In the genomic region with DNA sequence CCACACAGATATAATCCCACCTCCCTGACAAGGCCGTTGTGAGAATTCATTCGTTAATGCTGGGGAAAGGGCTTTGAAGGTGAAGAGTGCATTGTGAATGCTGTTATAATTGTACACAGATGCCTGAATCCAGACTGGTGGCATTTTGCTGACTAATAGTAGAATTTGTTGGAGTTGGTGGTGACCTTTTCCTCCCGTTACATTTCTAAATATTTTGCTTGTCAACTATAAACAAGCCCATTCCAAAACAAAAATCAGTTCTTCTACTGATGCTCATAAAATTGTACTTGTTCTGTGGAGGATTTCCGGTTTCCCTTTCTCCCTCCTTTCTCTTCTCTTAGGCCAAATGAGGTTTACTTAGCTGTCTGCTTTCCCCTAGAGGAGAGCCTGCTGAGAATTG, we compare ENCODE assay signal across 32 cellular contexts.
DNase-seq lines count a peak whose midpoint lies in the region; ATAC-seq and TF ChIP-seq lines count a peak whose summit lies in the region.
"Had no signal": no experiment of that assay in that cellular context is flagged by ENCODE, and none has a peak within 500 bp of the region (broad histone marks: within the 10 kb centered on the region; RNA-seq: fewer than 3 reads in every experiment).

No MANE protein-coding gene starts in this region.

- peaks cover 31% of the 10 kb centered on the region for H3F3A ChIP-seq in GM23248 (ENCODE audit: insufficient read depth)

- peak overlapping the region; percentile 72 for H3K27ac ChIP-seq in GM23248
- peak overlapping the region; percentile 72 for H3K27ac ChIP-seq in SJSA1
- H3K27ac ChIP-seq in mucosa of rectum (ENCODE audit: low read depth in 2 of 2, low read length in 2 of 2), result peak overlapping the region; percentile 6 to 21
- H3K27ac ChIP-seq: coronary artery, epithelial cell of prostate, gastrocnemius medialis, prostate gland, sigmoid colon had no signal

- no peak overlapping the region for H3K4me3 Mint-ChIP-seq in activated CD4-positive, alpha-beta memory T cell treated with anti-CD3 and anti-CD28 coated beads, Interleukin-2, amount 10 ng/mL, durations not matched to agents 7 days and 5 days
- no peak overlapping the region for H3K4me3 Mint-ChIP-seq in activated T-cell treated with anti-CD3 and anti-CD28 coated beads, Interleukin-2, amount 50 U/mL, for 4 hours
- H3K4me3 Mint-ChIP-seq: activated CD8-positive, alpha-beta memory T cell treated with anti-CD3 and anti-CD28 coated beads, Interleukin-2, amount 10 ng/mL, durations not matched to agents 7 days and 5 days; activated naive CD8-positive, alpha-beta T cell treated with anti-CD3 and anti-CD28 coated beads, Interleukin-2, amount 50 U/mL, for 24 hours; T-helper 17 cell had no signal

- H3K9me2 ChIP-seq in GM23248 (ENCODE audit: insufficient read depth), result no peaks in the 10 kb centered on the region

- peaks cover 36% of the 10 kb centered on the region for H3K4me1 Mint-ChIP-seq in activated CD4-positive, alpha-beta memory T cell treated with anti-CD3 and anti-CD28 coated beads, Interleukin-2, amount 10 ng/mL, durations not matched to agents 7 days and 5 days
- peaks cover 27% of the 10 kb centered on the region for H3K4me1 Mint-ChIP-seq in activated T-cell treated with anti-CD3 and anti-CD28 coated beads, Interleukin-2, amount 50 U/mL, for 4 hours (ENCODE audit: low read depth)

- peaks cover 17% of the 10 kb centered on the region for H3K36me3 Mint-ChIP-seq in activated CD4-positive, alpha-beta memory T cell treated with anti-CD3 and anti-CD28 coated beads, Interleukin-2, amount 10 ng/mL, durations not matched to agents 7 days and 5 days (ENCODE audit: low read depth)
- H3K36me3 Mint-ChIP-seq in activated T-cell treated with anti-CD3 and anti-CD28 coated beads, Interleukin-2, amount 50 U/mL, for 4 hours (ENCODE audit: insufficient read depth), result peaks cover 2% of the 10 kb centered on the region
- H3K36me3 Mint-ChIP-seq: CD4-positive, CD25-positive, alpha-beta regulatory T cell had no signal

- DNase-seq in AG10803 (ENCODE audit: low read depth) (peak; percentile 73), GM23248 (peak; percentile 68), SJSA1 (ENCODE audit: low read depth in 1 of 2, low spot score in 2 of 2) (peak in 1 of 2 experiments; percentile 84)
- DNase-seq in activated CD4-positive, alpha-beta memory T cell treated with anti-CD3 and anti-CD28 coated beads, Interleukin-2, amount 10 ng/mL, durations not matched to agents 7 days and 5 days, result no peak
- no peak for DNase-seq in activated T-cell treated with anti-CD3 and anti-CD28 coated beads, Interleukin-2, amount 50 U/mL, for 4 hours
- DNase-seq: activated CD4-positive, CD25-positive, alpha-beta regulatory T cell; activated CD8-positive, alpha-beta memory T cell treated with anti-CD3 and anti-CD28 coated beads, Interleukin-2, amount 10 ng/mL, durations not matched to agents 7 days and 5 days; activated naive CD8-positive, alpha-beta T cell treated with anti-CD3 and anti-CD28 coated beads, Interleukin-2, amount 50 U/mL, for 24 hours; activated T-cell treated with anti-CD3 and anti-CD28 coated beads, Interleukin-2, amount 50 U/mL, for 48 hours; Calu3; caudate nucleus; CD4-positive, CD25-positive, alpha-beta regulatory T cell; DND-41; effector CD8-positive, alpha-beta T cell; gastrocnemius medialis; kidney glomerular epithelial cell; midbrain; naive thymus-derived CD4-positive, alpha-beta T cell; NCI-H1436 treated with DMSO at 0.1 percent for 48 hours; NCI-H2227 treated with DMSO at 0.1 percent for 48 hours; NCI-H82; sigmoid colon; stimulated activated CD4-positive, alpha-beta T cell treated with anti-CD3 and anti-CD28 coated beads, Interleukin-12 subunit alpha, Interleukin-12 subunit beta, amount 100 ng/mL, for 4 hours; stimulated activated CD4-positive, alpha-beta T cell treated with anti-CD3 and anti-CD28 coated beads, Interleukin-2, amount 100 ng/mL, for 48 hours; T-helper 17 cell had no signal

- no peaks in the 10 kb centered on the region for H4K20me1 ChIP-seq in GM23248 (ENCODE audit: insufficient read depth)

- peaks cover 35% of the 10 kb centered on the region for H3K4me1 ChIP-seq in GM23248 (ENCODE audit: insufficient read depth)
- peaks cover 30% of the 10 kb centered on the region for H3K4me1 ChIP-seq in SJSA1 (replicated peaks)
- H3K4me1 ChIP-seq in mucosa of rectum (ENCODE audit: control insufficient read depth in 2 of 2, insufficient read depth in 2 of 2, low read length in 2 of 2), result no peaks in the 10 kb centered on the region
- H3K4me1 ChIP-seq: gastrocnemius medialis, prostate gland had no signal

- no peaks in the 10 kb centered on the region for H3K27me3 ChIP-seq in GM23248 (replicated peaks; ENCODE audit: insufficient read depth)
- no peaks in the 10 kb centered on the region for H3K27me3 ChIP-seq in SJSA1 (replicated peaks)
- no peaks in the 10 kb centered on the region for H3K27me3 ChIP-seq in mucosa of rectum (ENCODE audit: control insufficient read depth in 2 of 2, insufficient read depth in 2 of 2, low read length in 2 of 2)
- H3K27me3 ChIP-seq: gastrocnemius medialis, sigmoid colon, tibial nerve had no signal

- H3K4me2 ChIP-seq in GM23248 (ENCODE audit: unreplicated experiment), result peak overlapping the region; percentile 32

- H3K79me2 ChIP-seq in GM23248 (ENCODE audit: insufficient read depth), result no peaks in the 10 kb centered on the region

- no peaks in the 10 kb centered on the region for H3K27me3 Mint-ChIP-seq in activated CD4-positive, alpha-beta memory T cell treated with anti-CD3 and anti-CD28 coated beads, Interleukin-2, amount 10 ng/mL, durations not matched to agents 7 days and 5 days
- no peaks in the 10 kb centered on the region for H3K27me3 Mint-ChIP-seq in activated T-cell treated with anti-CD3 and anti-CD28 coated beads, Interleukin-2, amount 50 U/mL, for 4 hours (ENCODE audit: low read depth)
- H3K27me3 Mint-ChIP-seq: activated CD8-positive, alpha-beta memory T cell treated with anti-CD3 and anti-CD28 coated beads, Interleukin-2, amount 10 ng/mL, durations not matched to agents 7 days and 5 days; activated naive CD8-positive, alpha-beta T cell treated with anti-CD3 and anti-CD28 coated beads, Interleukin-2, amount 50 U/mL, for 24 hours; CD4-positive, CD25-positive, alpha-beta regulatory T cell; T-helper 17 cell had no signal

- H3K9ac ChIP-seq in GM23248 (peak overlapping the region; percentile 17; the same call in 1 of the 2 replicates), mucosa of rectum (ENCODE audit: low read depth in 1 of 2, low read length in 2 of 2) (no peak overlapping the region)

- in situ Hi-C loops in GM23248 (cut with MboI), result no loop called here

- no peak overlapping the region for H3K27ac Mint-ChIP-seq in activated CD4-positive, alpha-beta memory T cell treated with anti-CD3 and anti-CD28 coated beads, Interleukin-2, amount 10 ng/mL, durations not matched to agents 7 days and 5 days
- H3K27ac Mint-ChIP-seq: activated CD8-positive, alpha-beta memory T cell treated with anti-CD3 and anti-CD28 coated beads, Interleukin-2, amount 10 ng/mL, durations not matched to agents 7 days and 5 days; activated naive CD8-positive, alpha-beta T cell treated with anti-CD3 and anti-CD28 coated beads, Interleukin-2, amount 50 U/mL, for 24 hours; CD4-positive, CD25-positive, alpha-beta regulatory T cell; naive thymus-derived CD4-positive, alpha-beta T cell; T-helper 17 cell had no signal

- H3K4me3 ChIP-seq in AG10803 (ENCODE audit: low read length) (no peak overlapping the region), GM23248 (no peak overlapping the region), SJSA1 (no peak overlapping the region), mucosa of rectum (ENCODE audit: low read length in 2 of 2) (no peak overlapping the region)
- H3K4me3 ChIP-seq: coronary artery, gastrocnemius medialis, prostate gland, sigmoid colon, tibial nerve had no signal

- CTCF ChIA-PET in activated CD4-positive, alpha-beta memory T cell treated with anti-CD3 and anti-CD28 coated beads, Interleukin-2, amount 10 ng/mL, durations not matched to agents 7 days and 5 days (lab: Charles Lee), result no interaction called here

- no peak for TF ChIP-seq CTCF in AG10803 (conservative IDR thresholded peaks at IDR 0.05; ENCODE audit: low read length)

- H3K36me3 ChIP-seq in GM23248 (ENCODE audit: low read depth) (no peaks in the 10 kb centered on the region), SJSA1 (no peaks in the 10 kb centered on the region), mucosa of rectum (ENCODE audit: control insufficient read depth in 2 of 2, insufficient read depth in 2 of 2, low read length in 2 of 2) (no peaks in the 10 kb centered on the region)
- H3K36me3 ChIP-seq: gastrocnemius medialis, prostate gland, sigmoid colon, tibial nerve had no signal

- H3K9me3 ChIP-seq in GM23248 (ENCODE audit: low read depth) (no peaks in the 10 kb centered on the region), SJSA1 (replicated peaks) (no peaks in the 10 kb centered on the region), mucosa of rectum (ENCODE audit: control insufficient read depth in 2 of 2, low read length in 2 of 2) (no peaks in the 10 kb centered on the region)
- H3K9me3 ChIP-seq: gastrocnemius medialis, prostate gland, sigmoid colon, tibial nerve had no signal

- ATAC-seq in activated T-cell treated with anti-CD3 and anti-CD28 coated beads, Interleukin-2, amount 50 U/mL, for 4 hours, result no peak
- ATAC-seq in GM19455 (IDR thresholded peaks at IDR 0.05; ENCODE audit: unreplicated experiment), result no peak
- ATAC-seq: activated CD8-positive, alpha-beta memory T cell treated with anti-CD3 and anti-CD28 coated beads, Interleukin-2, amount 10 ng/mL, durations not matched to agents 7 days and 5 days; activated naive CD8-positive, alpha-beta T cell treated with anti-CD3 and anti-CD28 coated beads, Interleukin-2, amount 50 U/mL, for 24 hours; gastrocnemius medialis; naive thymus-derived CD4-positive, alpha-beta T cell; SK-N-SH treated with all-trans-retinoic acid at 6 μM for 48 hours; T-helper 17 cell had no signal

- peak overlapping the region; percentile 64 for H2AFZ ChIP-seq in GM23248

- POLR2A ChIA-PET in activated CD4-positive, alpha-beta memory T cell treated with anti-CD3 and anti-CD28 coated beads, Interleukin-2, amount 10 ng/mL, durations not matched to agents 7 days and 5 days (lab: Charles Lee), result no interaction called here

- 19 to 21% methylated on average over 4 of the region's 4 CpGs for WGBS in GM23248 (ENCODE audit: low coverage in 1 of 2, low lambda C conversion rate in 2 of 2, missing lambda C conversion rate in 2 of 2), 2 experiments

- H3K9me3 Mint-ChIP-seq in activated CD4-positive, alpha-beta memory T cell treated with anti-CD3 and anti-CD28 coated beads, Interleukin-2, amount 10 ng/mL, durations not matched to agents 7 days and 5 days, result peaks cover 13% of the 10 kb centered on the region
- H3K9me3 Mint-ChIP-seq in activated T-cell treated with anti-CD3 and anti-CD28 coated beads, Interleukin-2, amount 50 U/mL, for 4 hours, result no peaks in the 10 kb centered on the region

Comparison
In these comparisons a context has a peak if more than half of its experiments do, and no peak if none do; other contexts are left out.
1. DNase-seq: peak in AG10803 (single experiment) and GM23248 (single experiment); none in activated CD4-positive, alpha-beta memory T cell treated with anti-CD3 and anti-CD28 coated beads, Interleukin-2, amount 10 ng/mL, durations not matched to agents 7 days and 5 days (single experiment) and activated T-cell treated with anti-CD3 and anti-CD28 coated beads, Interleukin-2, amount 50 U/mL, for 4 hours (single experiment).
2. H3K27ac ChIP-seq: peak in every context shown above with its lines; median percentile 72 in GM23248; 72 in SJSA1; 14 in mucosa of rectum.